In the genomic region with DNA sequence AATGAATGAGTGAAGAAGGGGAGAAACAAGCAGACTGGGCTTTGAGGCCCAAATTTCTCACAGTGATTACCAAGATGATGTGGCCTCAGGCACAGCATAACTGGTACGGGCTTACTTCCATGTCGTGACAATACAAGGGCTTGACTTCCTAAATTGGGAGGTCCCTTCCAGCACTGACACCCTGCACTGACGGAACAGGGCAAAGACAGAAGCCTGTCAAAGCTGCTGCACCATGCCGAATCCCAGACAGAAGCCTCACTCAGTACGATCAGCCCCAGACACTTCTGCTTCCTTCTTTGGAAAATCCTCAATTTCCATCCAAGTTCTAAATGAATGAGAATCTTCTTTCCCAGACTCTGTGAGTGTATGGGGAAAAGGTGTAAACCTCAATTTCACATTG, we compare ENCODE assay signal across 22 cellular contexts. TPM values are rescaled to one million over a fixed set of nuclear protein-coding genes. Genes with fewer than 3 reads are reported as not detected.
DNase-seq lines count a peak whose midpoint lies in the region; ATAC-seq and TF ChIP-seq lines count a peak whose summit lies in the region.
"Had no signal": no experiment of that assay in that cellular context is flagged by ENCODE, and none has a peak within 500 bp of the region (broad histone marks: within the 10 kb centered on the region; RNA-seq: fewer than 3 reads in every experiment).

No MANE protein-coding gene starts in this region.

- 78% methylated on average over 5 of the region's 5 CpGs for WGBS in hepatocyte (ENCODE audit: low lambda C conversion rate, missing lambda C conversion rate)

- intact Hi-C loops in Panc1 (cut with micrococcal nuclease; ENCODE audit: unreplicated experiment) = no loop called here

- H3K9me2 ChIP-seq in hepatocyte (replicated peaks; ENCODE audit: insufficient read depth) = no peaks in the 10 kb centered on the region

- TF ChIP-seq CTCF in Panc1 (IDR thresholded peaks at IDR 0.05) = no peak
- TF ChIP-seq CTCF in hepatocyte (IDR thresholded peaks at IDR 0.05; ENCODE audit: poor library complexity) = no peak

- in situ Hi-C loops in Panc1 (cut with HindIII; ENCODE audit: low pct_unique_long_range_greater_than_20kb, low sequenced_read_pairs) = no loop called here

- no peaks in the 10 kb centered on the region for H3K27me3 ChIP-seq in Panc1 (ENCODE audit: control insufficient read depth, insufficient read depth, low read length)
- H3K27me3 ChIP-seq in hepatocyte = no peaks in the 10 kb centered on the region
- H3K27me3 ChIP-seq: Peyer's patch, SJSA1 had no signal

- no peaks in the 10 kb centered on the region for H3K9me3 ChIP-seq in Panc1 (ENCODE audit: control insufficient read depth, insufficient read depth, low read depth, low read length)
- no peaks in the 10 kb centered on the region for H3K9me3 ChIP-seq in hepatocyte (ENCODE audit: low read depth)
- H3K9me3 ChIP-seq: Peyer's patch, SJSA1 had no signal

- H3K4me1 ChIP-seq in Panc1 (ENCODE audit: control insufficient read depth, insufficient read depth, low read length) (peaks cover 8% of the 10 kb centered on the region; the same call in 1 of the 2 replicates), hepatocyte (ENCODE audit: insufficient read depth) (no peaks in the 10 kb centered on the region)
- H3K4me1 ChIP-seq: Peyer's patch, SJSA1 had no signal

- H3K36me3 ChIP-seq in Panc1 (ENCODE audit: control insufficient read depth, insufficient read depth, low read length) = peaks cover 16% of the 10 kb centered on the region; the same call in 1 of the 2 replicates
- no peaks in the 10 kb centered on the region for H3K36me3 ChIP-seq in hepatocyte (replicated peaks; ENCODE audit: insufficient read depth, low read depth)

- no peak overlapping the region for H3K4me3 ChIP-seq in Panc1 (ENCODE audit: low read depth in 2 of 2, low read length in 2 of 2)
- no peak overlapping the region for H3K4me3 ChIP-seq in hepatocyte
- H3K4me3 ChIP-seq: GM12878, Peyer's patch, SJSA1 had no signal

- peak; percentile 5 for DNase-seq in activated CD8-positive, alpha-beta memory T cell treated with anti-CD3 and anti-CD28 coated beads for 24 hours
- no peak for DNase-seq in activated CD8-positive, alpha-beta memory T cell treated with anti-CD3 and anti-CD28 coated beads, Interleukin-2, amount 50 U/mL, for 48 hours
- DNase-seq in Panc1 (ENCODE audit: low read depth, low spot score) (no peak), hepatocyte (ENCODE audit: low spot score) (no peak), DMS153 (lab: John Stamatoyannopoulos, UW) (no peak), COR-L47 (lab: John Stamatoyannopoulos, UW) (no peak), HPDE6-E6E7 (ENCODE audit: extremely low spot score) (no peak)
- DNase-seq: CD4-positive, CD25-positive, alpha-beta regulatory T cell; DMS53; EL; GOT3; KG1; NCI-H1417 treated with DMSO at 0.1 percent for 48 hours; NCI-H187 treated with DMSO at 0.1 percent for 48 hours; NCI-H226; NCI-H524; Peyer's patch; SW 1271 had no signal

- no peak for ATAC-seq in Panc1
- no peak for ATAC-seq in GM21619 (IDR thresholded peaks at IDR 0.05; ENCODE audit: unreplicated experiment)
- ATAC-seq: GM12878 had no signal

- CTCF ChIA-PET in Panc1 (lab: Charles Lee) = no interaction called here

- no peak overlapping the region for H3K4me2 ChIP-seq in hepatocyte

- H2AFZ ChIP-seq in hepatocyte = no peak overlapping the region

- H3K79me2 ChIP-seq in hepatocyte = peaks cover 40% of the 10 kb centered on the region

- BruUV-seq in Panc1 (replicated peaks; lab: Mats Ljungman, UMichigan) = TSS peak; percentile 21

- H4K20me1 ChIP-seq in hepatocyte (ENCODE audit: insufficient read depth, poor library complexity, severe bottlenecking) = no peaks in the 10 kb centered on the region

- POLR2A ChIA-PET in Panc1 (lab: Charles Lee) = no interaction called here

- H3K27ac ChIP-seq in Panc1 (ENCODE audit: low read length) (no peak overlapping the region), hepatocyte (peak overlapping the region; percentile 39)
- H3K27ac ChIP-seq: 22Rv1, Peyer's patch, SJSA1 had no signal

RNA-seq across cellular contexts. Expression of gene GNA12, which starts 51.9 kb away (rescaled TPM):
- total RNA-seq in Panc1 (2021; ENCODE audit: unreplicated experiment) (139 TPM), hepatocyte (28.4 and 54.8 TPM in 2 replicates)
- 170 TPM for polyA plus RNA-seq in Panc1 (2012; ENCODE audit: insufficient read length)
- polyA plus RNA-seq in hepatocyte = 34.8 and 40.2 TPM in 2 replicates
